In the genomic region with DNA sequence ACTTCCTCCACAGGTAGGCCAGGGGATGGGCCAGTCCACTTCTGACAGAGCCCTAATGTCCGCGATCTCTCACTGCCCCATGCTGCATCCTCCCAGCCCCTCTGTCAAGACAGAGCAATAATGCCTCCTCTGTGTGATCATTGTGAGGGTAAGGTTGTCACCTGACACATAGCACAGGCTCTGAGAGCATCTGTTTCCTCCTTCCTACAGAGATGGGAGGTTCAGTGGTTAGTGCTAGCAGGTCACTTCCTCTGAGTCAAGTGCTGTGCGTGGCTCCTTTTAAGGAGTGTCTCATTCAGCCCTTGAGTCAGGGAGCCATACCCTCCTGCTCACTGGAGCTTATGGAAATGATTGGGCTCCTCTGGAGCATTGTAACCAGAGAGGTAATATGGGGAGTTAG, we compare ENCODE assay signal across 13 cellular contexts.
DNase-seq lines count a peak whose midpoint lies in the region; ATAC-seq, FAIRE-seq and TF ChIP-seq lines count a peak whose summit lies in the region.
"Had no signal": no experiment of that assay in that cellular context is flagged by ENCODE, and none has a peak within 500 bp of the region (broad histone marks: within the 10 kb centered on the region; RNA-seq: fewer than 3 reads in every experiment).

No MANE protein-coding gene starts in this region.

- no peak overlapping the region for H3K4me2 ChIP-seq in K562 (ENCODE audit: insufficient read depth, low read length)

- no peaks in the 10 kb centered on the region for H3K36me3 ChIP-seq in K562 (ENCODE audit: control insufficient read depth, insufficient read depth, low read length)
- H3K36me3 ChIP-seq: ovary, SJSA1 had no signal

- TF ChIP-seq EP300 in K562 (IDR thresholded peaks at IDR 0.05; ENCODE audit: low read length): no peak

- no peak for TF ChIP-seq RAD21 in K562 (CRISPR knock-in tag; conservative IDR thresholded peaks at IDR 0.05 in 1 of 2, IDR thresholded peaks at IDR 0.05 in 1 of 2)

- 2% methylated on average over 3 of the region's 3 CpGs for WGBS in K562 (ENCODE audit: insufficient coverage, low coverage, missing lambda C conversion rate)

- H3K9me3 Mint-ChIP-seq in activated T-cell treated with anti-CD3 and anti-CD28 coated beads, Interleukin-2, amount 50 U/mL, for 4 hours: no peaks in the 10 kb centered on the region
- H3K9me3 Mint-ChIP-seq in stimulated activated memory B cell treated with anti-CD40 and anti-IgM and Interleukin-4, amounts not matched to agents 10 μg/mL and 1 μg/mL and 100 μg/mL, for 72 hours: no peaks in the 10 kb centered on the region
- no peaks in the 10 kb centered on the region for H3K9me3 Mint-ChIP-seq in osteocyte (ENCODE audit: unreplicated experiment)

- FAIRE-seq in K562 (lab: Jason Lieb, UNC): no peak
- FAIRE-seq: islet of Langerhans had no signal

- H3K9me3 ChIP-seq in K562 (replicated peaks; ENCODE audit: control insufficient read depth, insufficient read depth, low read depth, low read length): no peaks in the 10 kb centered on the region
- H3K9me3 ChIP-seq: ovary, SJSA1 had no signal

- CTCF ChIA-PET in K562 (lab: Yijun Ruan, JAX; ENCODE audit: low intra/inter-chr PET ratio): no interaction called here

- TF ChIP-seq CTCF in K562 (IDR thresholded peaks at IDR 0.05 in 2 of 3, conservative IDR thresholded peaks at IDR 0.05 in 1 of 3; ENCODE audit: insufficient read depth in 2 of 3, low read depth in 1 of 3, low read length in 3 of 3): no peak
- TF ChIP-seq CTCF in osteocyte (IDR thresholded peaks at IDR 0.05): no peak

- H3K4me1 ChIP-seq in K562 (replicated peaks in 1 of 2; ENCODE audit: control insufficient read depth in 2 of 2, insufficient read depth in 2 of 2, low read length in 2 of 2): no peaks in the 10 kb centered on the region
- H3K4me1 ChIP-seq: SJSA1 had no signal

- no peak overlapping the region for H3K27ac Mint-ChIP-seq in stimulated activated memory B cell treated with anti-CD40 and anti-IgM and Interleukin-4, amounts not matched to agents 10 μg/mL and 1 μg/mL and 100 μg/mL, for 72 hours
- no peak overlapping the region for H3K27ac Mint-ChIP-seq in osteocyte (ENCODE audit: unreplicated experiment)

- no peaks in the 10 kb centered on the region for H3K79me2 ChIP-seq in K562 (ENCODE audit: control insufficient read depth, insufficient read depth, low read length)

- peaks cover 8% of the 10 kb centered on the region for H3K27me3 Mint-ChIP-seq in activated T-cell treated with anti-CD3 and anti-CD28 coated beads, Interleukin-2, amount 50 U/mL, for 4 hours (ENCODE audit: low read depth)
- no peaks in the 10 kb centered on the region for H3K27me3 Mint-ChIP-seq in stimulated activated memory B cell treated with anti-CD40 and anti-IgM and Interleukin-4, amounts not matched to agents 10 μg/mL and 1 μg/mL and 100 μg/mL, for 72 hours
- H3K27me3 Mint-ChIP-seq in osteocyte (ENCODE audit: unreplicated experiment): peaks cover 30% of the 10 kb centered on the region

- ATAC-seq in activated T-cell treated with anti-CD3 and anti-CD28 coated beads, Interleukin-2, amount 50 U/mL, for 4 hours: peak; percentile 67 to 69
- peak; percentile 28; the same call in 2 of the 3 replicates for ATAC-seq in K562
- ATAC-seq in stimulated activated memory B cell treated with anti-CD40 and anti-IgM and Interleukin-4, amounts not matched to agents 10 μg/mL and 1 μg/mL and 100 μg/mL, for 72 hours: peak; percentile 68

- no TSS peak for BruUV-seq in K562 (replicated peaks; lab: Mats Ljungman, UMichigan)

- H3K36me3 Mint-ChIP-seq in activated T-cell treated with anti-CD3 and anti-CD28 coated beads, Interleukin-2, amount 50 U/mL, for 4 hours (ENCODE audit: insufficient read depth): no peaks in the 10 kb centered on the region
- H3K36me3 Mint-ChIP-seq in stimulated activated memory B cell treated with anti-CD40 and anti-IgM and Interleukin-4, amounts not matched to agents 10 μg/mL and 1 μg/mL and 100 μg/mL, for 72 hours: no peaks in the 10 kb centered on the region
- H3K36me3 Mint-ChIP-seq in osteocyte (ENCODE audit: unreplicated experiment): no peaks in the 10 kb centered on the region

- no peaks in the 10 kb centered on the region for H3K4me1 Mint-ChIP-seq in activated T-cell treated with anti-CD3 and anti-CD28 coated beads, Interleukin-2, amount 50 U/mL, for 4 hours (ENCODE audit: low read depth)
- H3K4me1 Mint-ChIP-seq in stimulated activated memory B cell treated with anti-CD40 and anti-IgM and Interleukin-4, amounts not matched to agents 10 μg/mL and 1 μg/mL and 100 μg/mL, for 72 hours: peaks cover 7% of the 10 kb centered on the region
- no peaks in the 10 kb centered on the region for H3K4me1 Mint-ChIP-seq in osteocyte (ENCODE audit: unreplicated experiment)

- H3K4me3 Mint-ChIP-seq in activated T-cell treated with anti-CD3 and anti-CD28 coated beads, Interleukin-2, amount 50 U/mL, for 4 hours: no peak overlapping the region
- no peak overlapping the region for H3K4me3 Mint-ChIP-seq in stimulated activated memory B cell treated with anti-CD40 and anti-IgM and Interleukin-4, amounts not matched to agents 10 μg/mL and 1 μg/mL and 100 μg/mL, for 72 hours
- no peak overlapping the region for H3K4me3 Mint-ChIP-seq in osteocyte (ENCODE audit: unreplicated experiment)

- no peak for TF ChIP-seq POLR2A in K562 (conservative IDR thresholded peaks at IDR 0.05)

- H3K4me3 ChIP-seq in Jurkat, Clone E6-1 (ENCODE audit: low read length): no peak overlapping the region
- H3K4me3 ChIP-seq in K562: no peak overlapping the region
- H3K4me3 ChIP-seq: ovary, SJSA1 had no signal

- H4K20me1 ChIP-seq in K562 (replicated peaks; ENCODE audit: control insufficient read depth, insufficient read depth, low read length): peaks cover 3% of the 10 kb centered on the region; the same call in 1 of the 2 replicates

- H3K9ac ChIP-seq in K562 (ENCODE audit: insufficient read depth in 1 of 2, low read depth in 2 of 2, low read length in 2 of 2): no peak overlapping the region

- H3K27ac ChIP-seq in K562 (ENCODE audit: extremely low read depth, low read depth, low read length): no peak overlapping the region
- H3K27ac ChIP-seq: ovary, SJSA1 had no signal

- no peak for DNase-seq in activated T-cell treated with anti-CD3 and anti-CD28 coated beads, Interleukin-2, amount 50 U/mL, for 4 hours
- DNase-seq in activated T-cell treated with anti-CD3 and anti-CD28 coated beads, Interleukin-2, amount 50 U/mL, for 1 hour: no peak
- DNase-seq in Jurkat, Clone E6-1 (ENCODE audit: low read depth, low spot score): peak; percentile 37
- no peak for DNase-seq in K562 (ENCODE audit: extremely low read depth in 1 of 4, low spot score in 3 of 4)
- no peak for DNase-seq in osteocyte (ENCODE audit: extremely low spot score, unreplicated experiment)
- DNase-seq in SKM-1 treated with dmso at 0.1 percent for 144 hours (lab: John Stamatoyannopoulos, UW; ENCODE audit: unreplicated experiment): no peak
- no peak for DNase-seq in NCI-H1930 (lab: John Stamatoyannopoulos, UW)
- DNase-seq: H7, midbrain, ovary had no signal

- no peaks in the 10 kb centered on the region for H3K9me1 ChIP-seq in K562 (ENCODE audit: control insufficient read depth, insufficient read depth, low read length)

- H3K27me3 ChIP-seq in K562 (ENCODE audit: control insufficient read depth in 2 of 2, insufficient read depth in 2 of 2, low read length in 2 of 2): peaks cover 0 to 14% of the 10 kb centered on the region in 2 experiments; a peak in 1 of 5 replicates
- H3K27me3 ChIP-seq: ovary had no signal

- POLR2A ChIA-PET in K562 (lab: Yijun Ruan, JAX): interaction anchor here (0.9 kb wide), 1 partner anchor 272 kb away, joined by 3 read pairs; a partner anchor contains a TSS

- intact Hi-C loops in K562 (cut with micrococcal nuclease): no loop called here

- in situ Hi-C loops in K562 (cut with MboI): no loop called here

- H2AFZ ChIP-seq in K562 (ENCODE audit: low read depth, low read length): no peak overlapping the region

TF ChIP-seq in K562, 482 proteins besides CTCF, POLR2A, EP300 and RAD21 (continues in another document):
- TF ChIP-seq DMBX1 (CRISPR knock-in tag; IDR thresholded peaks at IDR 0.05; ENCODE audit: borderline replicate concordance) (no peak), ZNF12 (CRISPR knock-in tag; IDR thresholded peaks at IDR 0.05) (no peak), KLF1 (tag; IDR thresholded peaks at IDR 0.05) (no peak), SMAD1 (IDR thresholded peaks at IDR 0.05; ENCODE audit: low read depth, low read length, partially characterized antibody) (no peak), GABPA (tag; conservative IDR thresholded peaks at IDR 0.05; ENCODE audit: low read depth) (no peak), KAT2B (IDR thresholded peaks at IDR 0.05; ENCODE audit: low read depth, low read length) (no peak), DPF2 (IDR thresholded peaks at IDR 0.05) (no peak), NCOA4 (IDR thresholded peaks at IDR 0.05; ENCODE audit: partially characterized antibody) (no peak), SMAD3 (CRISPR knock-in tag; conservative IDR thresholded peaks at IDR 0.05) (no peak), RB1 (IDR thresholded peaks at IDR 0.05; ENCODE audit: low read depth) (no peak), ZBTB8A (IDR thresholded peaks at IDR 0.05; ENCODE audit: partially characterized antibody) (no peak)
- TF ChIP-seq, protein P1, sequence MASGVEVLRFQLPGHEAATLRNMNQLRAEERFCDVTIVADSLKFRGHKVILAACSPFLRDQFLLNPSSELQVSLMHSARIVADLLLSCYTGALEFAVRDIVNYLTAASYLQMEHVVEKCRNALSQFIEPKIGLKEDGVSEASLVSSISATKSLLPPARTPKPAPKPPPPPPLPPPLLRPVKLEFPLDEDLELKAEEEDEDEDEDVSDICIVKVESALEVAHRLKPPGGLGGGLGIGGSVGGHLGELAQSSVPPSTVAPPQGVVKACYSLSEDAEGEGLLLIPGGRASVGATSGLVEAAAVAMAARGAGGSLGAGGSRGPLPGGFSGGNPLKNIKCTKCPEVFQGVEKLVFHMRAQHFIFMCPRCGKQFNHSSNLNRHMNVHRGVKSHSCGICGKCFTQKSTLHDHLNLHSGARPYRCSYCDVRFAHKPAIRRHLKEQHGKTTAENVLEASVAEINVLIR (CRISPR knock-in tag; IDR thresholded peaks at IDR 0.05): no peak
